In genomic region chr13:33286143-33286542, GRCh38 we compare ENCODE assay signal across 8 cellular contexts. TPM values are rescaled to one million over a fixed set of nuclear protein-coding genes. Genes with fewer than 3 reads are reported as not detected.
DNase-seq lines count a peak whose midpoint lies in the region; ATAC-seq and TF ChIP-seq lines count a peak whose summit lies in the region.

No MANE protein-coding gene starts in this region.

- H3K4me3 Mint-ChIP-seq in activated T-cell treated with anti-CD3 and anti-CD28 coated beads, Interleukin-2, amount 50 U/mL, for 24 hours, result peak overlapping the region; percentile 71
- H3K4me3 Mint-ChIP-seq in brain, result peak overlapping the region; percentile 81 to 91 (median 88)

- WGBS in right lobe of liver (ENCODE audit: insufficient coverage, low coverage, low lambda C conversion rate, missing lambda C conversion rate), result 7% methylated on average over 5 of the region's 5 CpGs

- H3K27me3 Mint-ChIP-seq in activated T-cell treated with anti-CD3 and anti-CD28 coated beads, Interleukin-2, amount 50 U/mL, for 24 hours, result peaks cover 64% of the 10 kb centered on the region
- peaks cover 6% of the 10 kb centered on the region for H3K27me3 Mint-ChIP-seq in brain

- H3K4me1 Mint-ChIP-seq in activated T-cell treated with anti-CD3 and anti-CD28 coated beads, Interleukin-2, amount 50 U/mL, for 24 hours (ENCODE audit: low read depth), result peaks cover 18% of the 10 kb centered on the region
- H3K4me1 Mint-ChIP-seq in brain, result peaks cover 56% of the 10 kb centered on the region

- H3K36me3 ChIP-seq in right lobe of liver, result no peaks in the 10 kb centered on the region
- H3K36me3 ChIP-seq in tibial artery, result no peaks in the 10 kb centered on the region

- no peaks in the 10 kb centered on the region for H3K36me3 Mint-ChIP-seq in activated T-cell treated with anti-CD3 and anti-CD28 coated beads, Interleukin-2, amount 50 U/mL, for 24 hours (ENCODE audit: low read depth)
- H3K36me3 Mint-ChIP-seq in brain, result no peaks in the 10 kb centered on the region

- no peak for DNase-seq in activated T-cell treated with anti-CD3 and anti-CD28 coated beads, Interleukin-2, amount 50 U/mL, for 24 hours
- no peak for DNase-seq in activated T-cell treated with anti-CD3 and anti-CD28 coated beads, Interleukin-2, amount 50 U/mL, for 1 hour
- DNase-seq in right lobe of liver (no peak), tibial artery (no peak), activated gamma-delta T cell treated with Interleukin-2 at 50 U/mL for 16 hours (no peak), NCI-H1105 treated with DMSO at 0.1 percent for 48 hours (lab: John Stamatoyannopoulos, UW) (no peak)

- H3K27me3 ChIP-seq in right lobe of liver (no peaks in the 10 kb centered on the region), tibial artery (no peaks in the 10 kb centered on the region)

- TF ChIP-seq CTCF in brain (conservative IDR thresholded peaks at IDR 0.05), result no peak
- TF ChIP-seq CTCF in right lobe of liver (IDR thresholded peaks at IDR 0.05), result no peak
- no peak for TF ChIP-seq CTCF in tibial artery (IDR thresholded peaks at IDR 0.05)

- H3K27ac ChIP-seq in right lobe of liver (peak overlapping the region; percentile 85 to 94 (median 91)), tibial artery (peak overlapping the region; percentile 93 to 96)

- no peak for TF ChIP-seq POLR2A in right lobe of liver (IDR thresholded peaks at IDR 0.05)

- intact Hi-C loops in right lobe of liver (cut with DNase I) (no loop called here), tibial artery (cut with DNase I; ENCODE audit: low total_unique reads) (no loop called here)

- H3K9me3 ChIP-seq in right lobe of liver, result no peaks in the 10 kb centered on the region
- H3K9me3 ChIP-seq in tibial artery, result no peaks in the 10 kb centered on the region

- no peak overlapping the region for H3K27ac Mint-ChIP-seq in activated T-cell treated with anti-CD3 and anti-CD28 coated beads, Interleukin-2, amount 50 U/mL, for 24 hours
- H3K27ac Mint-ChIP-seq in brain, result peak overlapping the region; percentile 68 to 98 (median 94)

- no peaks in the 10 kb centered on the region for H3K9me3 Mint-ChIP-seq in activated T-cell treated with anti-CD3 and anti-CD28 coated beads, Interleukin-2, amount 50 U/mL, for 24 hours
- no peaks in the 10 kb centered on the region for H3K9me3 Mint-ChIP-seq in brain

- H3K4me1 ChIP-seq in right lobe of liver (peaks cover 0 to 28% (median 5%) of the 10 kb centered on the region in 4 donors), tibial artery (peaks cover 0 to 54% (median 19%) of the 10 kb centered on the region in 4 donors)

- H3K4me3 ChIP-seq in right lobe of liver (peak overlapping the region; percentile 59 to 69 (median 65)), tibial artery (peak overlapping the region; percentile 68 to 78)

- peak; percentile 34 to 55 (median 40) for ATAC-seq in right lobe of liver
- ATAC-seq in HG03342 (IDR thresholded peaks at IDR 0.05; ENCODE audit: unreplicated experiment), result no peak

RNA-seq across cellular contexts. Expression of gene STARD13, which starts 0.6 kb away (rescaled TPM):
- 3.2 TPM for polyA plus RNA-seq in brain (ENCODE audit: insufficient read depth, low read depth, low replicate concordance)
- 10 to 100 TPM in 3 of 6 experiments, 1 to 10 TPM in 3; 7.0 to 16.1 (median 9.8) TPM for total RNA-seq in right lobe of liver
